Comparison of ENCODE assay signal across 8 cellular contexts in the genomic region with DNA sequence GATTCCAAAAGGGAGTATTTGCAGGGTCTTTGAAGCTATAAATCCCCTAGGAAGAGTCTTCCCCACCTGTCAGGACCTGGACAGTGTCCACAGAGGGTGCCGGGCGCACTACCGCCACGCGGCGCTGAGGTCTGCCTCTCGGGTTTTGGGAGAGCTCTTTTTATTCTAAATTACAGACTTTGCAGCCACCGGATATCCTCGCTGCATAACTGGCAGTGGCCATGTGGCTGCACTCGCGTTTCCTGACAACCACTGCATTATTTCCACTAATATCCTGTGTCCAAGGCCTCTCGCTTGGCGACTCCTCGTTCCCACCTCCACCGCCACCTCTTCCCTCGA. TPM values are rescaled to one million over a fixed set of nuclear protein-coding genes. Genes with fewer than 3 reads are reported as not detected.
DNase-seq lines count a peak whose midpoint lies in the region; ATAC-seq and TF ChIP-seq lines count a peak whose summit lies in the region.

No MANE protein-coding gene starts in this region.

- peaks cover 39% of the 10 kb centered on the region for H3K36me3 Mint-ChIP-seq in activated T-helper 17 cell treated with anti-CD3 and anti-CD28 coated beads, Interleukin-2, amount 50 U/mL, for 72 hours (ENCODE audit: low read depth)

- H3K9ac ChIP-seq in MM.1S (ENCODE audit: low read length): peak overlapping the region; percentile 49; the same call in 1 of the 2 replicates

- TF ChIP-seq CTCF in MM.1S (IDR thresholded peaks at IDR 0.05; ENCODE audit: low read length) (no peak), neutrophil (IDR thresholded peaks at IDR 0.05) (no peak)

- no peaks in the 10 kb centered on the region for H3K9me3 ChIP-seq in MM.1S (replicated peaks; ENCODE audit: insufficient read depth, low read length)
- no peaks in the 10 kb centered on the region for H3K9me3 ChIP-seq in neutrophil

- H3K4me3 ChIP-seq in MM.1S (ENCODE audit: low read length): peak overlapping the region; percentile 63
- peak overlapping the region; percentile 75 to 85 for H3K4me3 ChIP-seq in neutrophil (ENCODE audit: low read depth in 1 of 2, low read length in 1 of 2)

- H3K27me3 Mint-ChIP-seq in activated T-helper 17 cell treated with anti-CD3 and anti-CD28 coated beads, Interleukin-2, amount 50 U/mL, for 72 hours: no peaks in the 10 kb centered on the region

- H3K27ac ChIP-seq in MM.1S (ENCODE audit: low read length): no peak overlapping the region
- H3K27ac ChIP-seq in neutrophil: peak overlapping the region; percentile 92

- peaks cover 21% of the 10 kb centered on the region for H3K27me3 ChIP-seq in MM.1S (replicated peaks; ENCODE audit: insufficient read depth, low read length)
- no peaks in the 10 kb centered on the region for H3K27me3 ChIP-seq in neutrophil

- no peaks in the 10 kb centered on the region for H3K9me2 ChIP-seq in MM.1S (replicated peaks; ENCODE audit: insufficient read depth, low read length)

- no peaks in the 10 kb centered on the region for H3K9me3 Mint-ChIP-seq in activated T-helper 17 cell treated with anti-CD3 and anti-CD28 coated beads, Interleukin-2, amount 50 U/mL, for 72 hours

- DNase-seq in DMS114 treated with DMSO at 0.1 percent for 48 hours (lab: John Stamatoyannopoulos, UW; ENCODE audit: unreplicated experiment) (peak; percentile 32), MM.1S (peak; percentile 27), germinal center (ENCODE audit: low spot score) (peak; percentile 43), NCI-H187 treated with DMSO at 0.1 percent for 48 hours (lab: John Stamatoyannopoulos, UW) (no peak)

- peaks cover 25% of the 10 kb centered on the region for H3F3A ChIP-seq in MM.1S (ENCODE audit: insufficient read depth, low read length)

- peaks cover 20% of the 10 kb centered on the region for H3K4me1 Mint-ChIP-seq in activated T-helper 17 cell treated with anti-CD3 and anti-CD28 coated beads, Interleukin-2, amount 50 U/mL, for 72 hours

- H3K4me1 ChIP-seq in MM.1S (ENCODE audit: low read length): peaks cover 22% of the 10 kb centered on the region
- H3K4me1 ChIP-seq in neutrophil (ENCODE audit: control insufficient read depth in 1 of 2, insufficient read depth in 1 of 2, low read depth in 1 of 2, low read length in 1 of 2): peaks cover 47 to 48% of the 10 kb centered on the region in 2 experiments

- no peaks in the 10 kb centered on the region for H3K36me3 ChIP-seq in MM.1S (replicated peaks; ENCODE audit: insufficient read depth, low read length)
- no peaks in the 10 kb centered on the region for H3K36me3 ChIP-seq in neutrophil

- ATAC-seq in GM21381 (IDR thresholded peaks at IDR 0.05; ENCODE audit: unreplicated experiment) (peak; percentile 13), GM21390 (IDR thresholded peaks at IDR 0.05; ENCODE audit: unreplicated experiment) (no peak)
- ATAC-seq in activated T-helper 17 cell treated with anti-CD3 and anti-CD28 coated beads, Interleukin-2, amount 50 U/mL, for 72 hours (replicated peaks): peak; percentile 13

- peak overlapping the region; percentile 41 for H3K27ac Mint-ChIP-seq in activated T-helper 17 cell treated with anti-CD3 and anti-CD28 coated beads, Interleukin-2, amount 50 U/mL, for 72 hours

- peaks cover 2% of the 10 kb centered on the region; the same call in 1 of the 2 replicates for H3K79me2 ChIP-seq in MM.1S (ENCODE audit: low read length)

- H4K20me1 ChIP-seq in MM.1S (ENCODE audit: insufficient read depth, low read length): no peaks in the 10 kb centered on the region

- H2AFZ ChIP-seq in MM.1S (ENCODE audit: low read length): peak overlapping the region; percentile 75

- peak overlapping the region; percentile 82 for H3K4me3 Mint-ChIP-seq in activated T-helper 17 cell treated with anti-CD3 and anti-CD28 coated beads, Interleukin-2, amount 50 U/mL, for 72 hours

- peak overlapping the region; percentile 94 for H3K4me2 ChIP-seq in MM.1S (ENCODE audit: low read depth, low read length)

RNA-seq across cellular contexts. Expression of a gene that starts 0.6 kb away (rescaled TPM):
- 10 to 100 TPM; 19.1 to 30.9 TPM for total RNA-seq in activated T-helper 17 cell treated with anti-CD3 and anti-CD28 coated beads, Interleukin-2, amount 50 U/mL, for 72 hours
